16 cellular contexts compared by ENCODE assay signal in the genomic region with DNA sequence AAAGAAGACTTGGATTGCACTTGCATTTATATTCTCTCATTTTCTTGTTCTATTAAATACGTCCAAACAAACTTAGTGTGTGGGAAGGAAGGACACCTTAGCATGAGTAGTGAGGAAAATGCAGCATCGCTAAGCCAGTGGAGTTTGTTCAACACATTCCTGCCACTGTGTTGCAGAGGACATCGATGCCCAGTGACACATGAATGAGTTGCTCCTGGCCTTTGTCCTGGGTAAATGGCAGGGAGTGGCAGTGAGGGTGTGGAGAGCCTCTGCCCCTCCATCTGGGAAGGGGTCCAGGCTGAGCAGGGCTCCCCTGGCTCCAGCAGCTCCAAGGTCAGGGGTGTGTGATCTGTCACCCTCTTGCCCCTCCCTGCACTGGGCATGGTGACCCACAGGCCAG.
DNase-seq lines count a peak whose midpoint lies in the region; ATAC-seq, FAIRE-seq and TF ChIP-seq lines count a peak whose summit lies in the region.
"Had no signal": no experiment of that assay in that cellular context is flagged by ENCODE, and none has a peak within 500 bp of the region (broad histone marks: within the 10 kb centered on the region; RNA-seq: fewer than 3 reads in every experiment).

No MANE protein-coding gene starts in this region.

- H3K79me2 ChIP-seq in PC-3 (ENCODE audit: low read length), result no peaks in the 10 kb centered on the region

- no peak overlapping the region for H2AFZ ChIP-seq in PC-3 (ENCODE audit: low read length)
- H2AFZ ChIP-seq: GM23248 had no signal

- peak; percentile 20 for FAIRE-seq in GM12891 (lab: Jason Lieb, UNC)
- FAIRE-seq: A204.1, GM19239, H54 had no signal

- ATAC-seq in PC-3 (peak; percentile 65), GM19452 (IDR thresholded peaks at IDR 0.05; ENCODE audit: unreplicated experiment) (no peak)
- ATAC-seq: HCT116 had no signal

- H3K27ac ChIP-seq in PC-3 (ENCODE audit: low read length), result no peak overlapping the region
- peak overlapping the region in 47 of 59 donors; percentile 9 to 91 (median 77) for H3K27ac ChIP-seq in dorsolateral prefrontal cortex
- H3K27ac ChIP-seq: GM23248 had no signal

- H3K4me3 ChIP-seq in PC-3 (ENCODE audit: low read length) (no peak overlapping the region), dorsolateral prefrontal cortex (no peak overlapping the region)
- H3K4me3 ChIP-seq: GM23248 had no signal

- CTCF ChIA-PET in PC-3 (lab: Charles Lee), result no interaction called here

- H4K20me1 ChIP-seq in PC-3 (ENCODE audit: low read length), result no peaks in the 10 kb centered on the region

- H3K36me3 ChIP-seq in PC-3 (ENCODE audit: low read depth, low read length), result peaks cover 8% of the 10 kb centered on the region; the same call in 1 of the 2 replicates

- BruUV-seq in PC-3 (replicated peaks; lab: Mats Ljungman, UMichigan), result no TSS peak

- H3K9ac ChIP-seq in PC-3 (ENCODE audit: low read length), result no peak overlapping the region
- H3K9ac ChIP-seq: GM23248 had no signal

- H3K4me2 ChIP-seq in PC-3 (ENCODE audit: low read length), result no peak overlapping the region

- POLR2A ChIA-PET in PC-3 (lab: Charles Lee; ENCODE audit: unreplicated experiment), result no interaction called here

- peaks cover 26% of the 10 kb centered on the region for H3K4me1 ChIP-seq in PC-3 (ENCODE audit: insufficient read depth, low read length)

- H3F3A ChIP-seq in PC-3 (ENCODE audit: low read length, unreplicated experiment), result no peaks in the 10 kb centered on the region

- no peaks in the 10 kb centered on the region for H3K9me3 ChIP-seq in PC-3 (ENCODE audit: low read length)

- H3K27me3 ChIP-seq in PC-3 (ENCODE audit: low read length), result no peaks in the 10 kb centered on the region
- no peaks in the 10 kb centered on the region for H3K27me3 ChIP-seq in dorsolateral prefrontal cortex

- no peak for TF ChIP-seq CTCF in PC-3 (conservative IDR thresholded peaks at IDR 0.05; ENCODE audit: low read depth, low read length)
- no peak for TF ChIP-seq CTCF in dorsolateral prefrontal cortex (IDR thresholded peaks at IDR 0.05 in 54 of 56, conservative IDR thresholded peaks at IDR 0.05 in 2 of 56; ENCODE audit: low read depth in 1 of 56, partially characterized antibody in 56 of 56)
- TF ChIP-seq CTCF in GM20000 (IDR thresholded peaks at IDR 0.05; ENCODE audit: extremely low read depth, missing control alignments), result no peak

- no peaks in the 10 kb centered on the region for H3K9me2 ChIP-seq in PC-3 (replicated peaks; ENCODE audit: low read length)

- TF ChIP-seq POLR2A in GM12891 (IDR thresholded peaks at IDR 0.05; ENCODE audit: low read depth, low read length), result no peak

- no peak for DNase-seq in GM12891 (ENCODE audit: insufficient read length, low spot score)
- DNase-seq in PC-3, result peak; percentile 50
- DNase-seq in dorsolateral prefrontal cortex, result no peak
- peak; percentile 35 for DNase-seq in posterior vena cava (ENCODE audit: low spot score)
- no peak for DNase-seq in effector CD8-positive, alpha-beta T cell (lab: John Stamatoyannopoulos, UW)
- DNase-seq in GM20000 (ENCODE audit: low spot score), result no peak
- DNase-seq: C1 segment of cervical spinal cord; Calu3; CD4-positive, alpha-beta T cell; DMS 273 treated with DMSO at 0.1 percent for 48 hours; GM23248 had no signal

- intact Hi-C loops in PC-3 (cut with micrococcal nuclease), result no loop called here
- intact Hi-C loops in dorsolateral prefrontal cortex (cut with DNase I), result loop anchor here in 1 of 2 donors (10.0 kb wide), 1 partner anchor 156 kb away; no protein-coding TSS in a partner anchor
- intact Hi-C loops in posterior vena cava (cut with DNase I), result no loop called here

TF ChIP-seq in GM12891, 5 proteins besides CTCF, POLR2A, EP300 and RAD21:
- TF ChIP-seq PAX5 (IDR thresholded peaks at IDR 0.05; ENCODE audit: insufficient read depth, low read length, severe bottlenecking), result no peak
- TF ChIP-seq TAF1 (IDR thresholded peaks at IDR 0.05; ENCODE audit: low read depth, low read length), result no peak
- no peak for TF ChIP-seq SPI1 (IDR thresholded peaks at IDR 0.05; ENCODE audit: low read depth, low read length)

Comparison
In these comparisons a context has a peak if more than half of its experiments do, and no peak if none do; other contexts are left out.
1. DNase-seq: peak in PC-3 (single experiment) and posterior vena cava (single experiment); none in GM12891 (single experiment), dorsolateral prefrontal cortex (0 of 10), effector CD8-positive, alpha-beta T cell (single experiment) and GM20000 (single experiment).